Comparison of ENCODE assay signal across 34 cellular contexts in the genomic region with DNA sequence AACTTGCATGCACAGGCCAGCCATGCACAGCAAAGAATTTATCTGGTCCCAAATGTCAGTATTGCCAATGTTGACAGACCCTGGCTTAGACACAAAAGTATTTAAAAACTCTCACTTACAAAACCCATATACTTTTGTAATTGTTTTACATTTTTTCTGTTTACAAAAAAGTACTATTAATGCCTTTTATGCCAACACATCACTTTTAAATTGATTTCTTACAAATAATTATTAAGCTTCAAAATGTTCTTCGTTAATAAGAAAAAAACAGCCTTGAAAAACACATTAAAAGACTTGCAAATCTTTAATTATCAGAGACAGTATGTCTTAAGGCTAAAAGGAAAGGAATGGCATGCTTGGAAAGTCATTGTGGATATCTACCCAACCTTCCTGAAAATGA.
"Had no signal": no experiment of that assay in that cellular context is flagged by ENCODE, and none has a peak within 500 bp of the region (broad histone marks: within the 10 kb centered on the region; RNA-seq: fewer than 3 reads in every experiment).

No MANE protein-coding gene starts in this region.

- H3K4me1 ChIP-seq: adrenal gland, ascending aorta, breast epithelium, esophagus muscularis mucosa, gastroesophageal sphincter had no signal

- H3K9me3 ChIP-seq: adrenal gland had no signal

- ATAC-seq: activated CD4-positive, CD25-positive, alpha-beta regulatory T cell treated with anti-CD3 and anti-CD28 coated beads, Interleukin-2, amount 50 U/mL, for 24 hours; activated CD8-positive, alpha-beta T cell treated with anti-CD3 and anti-CD28 coated beads for 36 hours; activated naive CD8-positive, alpha-beta T cell treated with anti-CD3 and anti-CD28 coated beads, Interleukin-2, amount 50 U/mL, for 24 hours; activated T-cell treated with anti-CD3 and anti-CD28 coated beads, Interleukin-2, amount 50 U/mL, for 4 hours; activated T-helper 17 cell treated with anti-CD3 and anti-CD28 coated beads, Interleukin-2, amount 50 U/mL, for 72 hours; gastroesophageal sphincter; T-helper 17 cell had no signal

- H3K36me3 Mint-ChIP-seq: brain had no signal

- H3K27me3 ChIP-seq: adrenal gland, ascending aorta, breast epithelium, cardiac muscle cell, esophagus muscularis mucosa, gastroesophageal sphincter had no signal

- H3K27ac ChIP-seq: adrenal gland, ascending aorta, cardiac muscle cell, coronary artery, dorsolateral prefrontal cortex, esophagus muscularis mucosa, gastroesophageal sphincter, WERI-Rb-1 had no signal

- H3K36me3 ChIP-seq: adrenal gland, ascending aorta, breast epithelium, cardiac muscle cell, esophagus muscularis mucosa, gastroesophageal sphincter, WERI-Rb-1 had no signal

- H3K9me3 Mint-ChIP-seq: activated T-helper 17 cell treated with anti-CD3 and anti-CD28 coated beads, Interleukin-2, amount 50 U/mL, for 72 hours had no signal

- H3K27ac Mint-ChIP-seq: activated B cell treated with CpG ODN at 0.5 μM for 24 hours; activated CD8-positive, alpha-beta T cell treated with anti-CD3 and anti-CD28 coated beads for 36 hours; activated naive CD8-positive, alpha-beta T cell treated with anti-CD3 and anti-CD28 coated beads for 36 hours; activated naive CD8-positive, alpha-beta T cell treated with anti-CD3 and anti-CD28 coated beads, Interleukin-2, amount 50 U/mL, for 24 hours; activated T-helper 17 cell treated with anti-CD3 and anti-CD28 coated beads, Interleukin-2, amount 50 U/mL, for 72 hours; brain; dendritic cell treated with granulocyte-macrophage colony-stimulating factor and Interleukin-4, amounts not matched to agents 40 ng/mL and 50 ng/mL, for 4 days; T-helper 17 cell; T-helper 2 cell treated with Interferon-gamma antibody and Interleukin-4, amounts not matched to agents 5 μg/mL and 100 μg/mL, for 36 hours had no signal

- DNase-seq: activated B cell treated with CpG ODN at 0.5 μM for 24 hours; activated CD4-positive, alpha-beta T cell treated with anti-CD3 and anti-CD28 coated beads for 48 hours; activated CD4-positive, alpha-beta T cell treated with anti-CD3 and anti-CD28 coated beads, Interleukin-2, amount 50 U/mL, for 1 hour; activated CD4-positive, alpha-beta T cell treated with anti-CD3 and anti-CD28 coated beads, Interleukin-2, amount 50 U/mL, for 48 hours; activated CD8-positive, alpha-beta memory T cell treated with anti-CD3 and anti-CD28 coated beads for 24 hours; activated CD8-positive, alpha-beta T cell treated with anti-CD3 and anti-CD28 coated beads for 36 hours; activated effector memory CD4-positive, alpha-beta T cell treated with Interleukin-2 at 50 U/mL for 16 hours; activated gamma-delta T cell treated with Interleukin-2 at 50 U/mL for 16 hours; activated naive CD4-positive, alpha-beta T cell treated with anti-CD3 and anti-CD28 coated beads, Interleukin-2, amount 50 U/mL, for 16 hours; activated naive CD4-positive, alpha-beta T cell treated with Interleukin-2 at 50 U/mL for 16 hours; activated naive CD8-positive, alpha-beta T cell treated with anti-CD3 and anti-CD28 coated beads for 36 hours; activated naive CD8-positive, alpha-beta T cell treated with anti-CD3 and anti-CD28 coated beads, Interleukin-2, amount 50 U/mL, for 24 hours; activated T-cell treated with anti-CD3 and anti-CD28 coated beads, Interleukin-2, amount 50 U/mL, for 4 hours; adrenal gland; amygdala; central memory CD4-positive, alpha-beta T cell; dorsolateral prefrontal cortex; effector memory CD4-positive, alpha-beta T cell; erythroblast; T-helper 1 cell; T-helper 17 cell; T1000; WERI-Rb-1 had no signal

- H3K4me3 ChIP-seq: adrenal gland, ascending aorta, breast epithelium, cardiac muscle cell, coronary artery, dorsolateral prefrontal cortex, esophagus muscularis mucosa, gastroesophageal sphincter had no signal
